Comparison of ENCODE assay signal across 9 cellular contexts in the genomic region with DNA sequence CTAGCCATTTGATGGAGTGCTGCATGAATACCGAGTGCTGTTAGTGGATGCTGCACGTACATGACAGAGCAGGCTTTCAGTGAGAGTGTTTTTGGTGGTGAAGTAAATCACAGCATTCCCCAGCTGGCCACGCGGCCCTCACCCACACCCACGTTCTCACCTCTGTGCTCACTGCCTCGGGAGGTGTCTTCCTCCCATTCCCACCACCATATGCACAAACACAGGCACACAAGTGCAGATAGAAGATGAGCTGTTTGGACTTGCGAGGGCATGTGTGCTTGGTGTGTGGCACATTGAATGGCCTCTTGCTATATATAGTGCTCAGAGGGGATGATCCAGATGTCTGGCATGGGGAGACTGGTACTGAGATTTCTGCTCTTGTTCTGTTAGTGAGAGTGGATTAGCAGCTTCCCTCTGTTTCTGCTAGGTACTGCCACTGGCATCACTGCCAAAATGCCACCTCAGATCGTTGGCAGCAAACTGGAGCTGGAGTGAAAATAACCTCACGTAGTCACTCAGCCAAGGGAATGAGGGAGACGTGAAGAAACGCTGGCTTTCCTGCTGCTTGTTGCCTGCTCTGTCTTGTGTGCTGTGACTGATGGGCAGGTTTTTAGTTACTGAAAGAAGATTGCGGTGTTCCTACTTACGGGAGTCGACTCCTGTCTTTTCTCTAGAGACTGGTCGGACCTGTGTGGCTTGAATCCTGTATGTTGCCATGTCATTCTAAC. TPM values are rescaled to one million over a fixed set of nuclear protein-coding genes. Genes with fewer than 3 reads are reported as not detected.
A peak's percentile ranks its signal among the peaks of the same experiment; 100 is the strongest.
DNase-seq lines count a peak whose midpoint lies in the region; TF ChIP-seq lines count a peak whose summit lies in the region.
"Had no signal": no experiment of that assay in that cellular context is flagged by ENCODE, and none has a peak within 500 bp of the region (broad histone marks: within the 10 kb centered on the region; RNA-seq: fewer than 3 reads in every experiment).

No MANE protein-coding gene starts in this region.

- H3K9me3 ChIP-seq in stomach smooth muscle (ENCODE audit: control insufficient read depth in 2 of 2, low read length in 2 of 2) = no peaks in the 10 kb centered on the region

- peak overlapping the region; percentile 31 for H3K27ac ChIP-seq in stomach smooth muscle (ENCODE audit: low read length)

- H3K4me3 ChIP-seq in stomach smooth muscle (ENCODE audit: low read length in 2 of 2) = peak overlapping the region; percentile 12 to 55

- no peak for TF ChIP-seq CTCF in brain (conservative IDR thresholded peaks at IDR 0.05)

- intact Hi-C loops in activated CD4-positive, alpha-beta T cell treated with anti-CD3 and anti-CD28 coated beads, Interleukin-2, amount 10 ng/mL, durations not matched to agents 24 days and 14 days (cut with micrococcal nuclease) = no loop called here

- peaks cover 22% of the 10 kb centered on the region for H3K4me1 ChIP-seq in stomach smooth muscle (ENCODE audit: control insufficient read depth, insufficient read depth, low read length)

- peaks cover 36% of the 10 kb centered on the region for H3K36me3 Mint-ChIP-seq in activated CD4-positive, alpha-beta T cell treated with anti-CD3 and anti-CD28 coated beads, Interleukin-2, amount 10 ng/mL, durations not matched to agents 24 days and 14 days (ENCODE audit: low read depth)
- H3K36me3 Mint-ChIP-seq in brain = peaks cover 52% of the 10 kb centered on the region

- H3K27ac Mint-ChIP-seq in activated CD4-positive, alpha-beta T cell treated with anti-CD3 and anti-CD28 coated beads, Interleukin-2, amount 10 ng/mL, durations not matched to agents 24 days and 14 days = peak overlapping the region; percentile 72
- peak overlapping the region; percentile 34 to 98 (median 88) for H3K27ac Mint-ChIP-seq in brain
- H3K27ac Mint-ChIP-seq: activated naive CD8-positive, alpha-beta T cell treated with anti-CD3 and anti-CD28 coated beads, Interleukin-2, amount 10 ng/mL, durations not matched to agents 7 days and 5 days had no signal

- peaks cover 52% of the 10 kb centered on the region for H3K4me1 Mint-ChIP-seq in activated CD4-positive, alpha-beta T cell treated with anti-CD3 and anti-CD28 coated beads, Interleukin-2, amount 10 ng/mL, durations not matched to agents 24 days and 14 days
- H3K4me1 Mint-ChIP-seq in brain = peaks cover 66% of the 10 kb centered on the region

- DNase-seq in activated CD4-positive, alpha-beta T cell treated with anti-CD3 and anti-CD28 coated beads, Interleukin-2, amount 10 ng/mL, durations not matched to agents 24 days and 14 days = no peak
- DNase-seq in activated CD4-positive, alpha-beta T cell treated with anti-CD3 and anti-CD28 coated beads for 4 hours = no peak
- DNase-seq in iris pigment epithelial cell (ENCODE audit: low read depth) (peak; percentile 17), NCI-H2227 (lab: John Stamatoyannopoulos, UW; ENCODE audit: unreplicated experiment) (no peak), NCI-H345 (lab: John Stamatoyannopoulos, UW) (no peak), NCI-H82 treated with DMSO at 0.1 percent for 48 hours (lab: John Stamatoyannopoulos, UW; ENCODE audit: unreplicated experiment) (no peak)
- DNase-seq: activated naive CD8-positive, alpha-beta T cell treated with anti-CD3 and anti-CD28 coated beads, Interleukin-2, amount 10 ng/mL, durations not matched to agents 7 days and 5 days had no signal

- H3K27me3 Mint-ChIP-seq in activated CD4-positive, alpha-beta T cell treated with anti-CD3 and anti-CD28 coated beads, Interleukin-2, amount 10 ng/mL, durations not matched to agents 24 days and 14 days = no peaks in the 10 kb centered on the region
- H3K27me3 Mint-ChIP-seq in brain = no peaks in the 10 kb centered on the region
- H3K27me3 Mint-ChIP-seq: activated naive CD8-positive, alpha-beta T cell treated with anti-CD3 and anti-CD28 coated beads, Interleukin-2, amount 10 ng/mL, durations not matched to agents 7 days and 5 days had no signal

- no peak overlapping the region for H3K4me3 Mint-ChIP-seq in activated CD4-positive, alpha-beta T cell treated with anti-CD3 and anti-CD28 coated beads, Interleukin-2, amount 10 ng/mL, durations not matched to agents 24 days and 14 days
- H3K4me3 Mint-ChIP-seq in brain = peak overlapping the region in 4 of 5 experiments; percentile 37 to 74 (median 56)
- H3K4me3 Mint-ChIP-seq: activated naive CD8-positive, alpha-beta T cell treated with anti-CD3 and anti-CD28 coated beads, Interleukin-2, amount 10 ng/mL, durations not matched to agents 7 days and 5 days had no signal

- H3K9me3 Mint-ChIP-seq in activated CD4-positive, alpha-beta T cell treated with anti-CD3 and anti-CD28 coated beads, Interleukin-2, amount 10 ng/mL, durations not matched to agents 24 days and 14 days = no peaks in the 10 kb centered on the region
- peaks cover 0 to 3% (median 0%) of the 10 kb centered on the region in 5 experiments for H3K9me3 Mint-ChIP-seq in brain
- H3K9me3 Mint-ChIP-seq: activated naive CD8-positive, alpha-beta T cell treated with anti-CD3 and anti-CD28 coated beads, Interleukin-2, amount 10 ng/mL, durations not matched to agents 7 days and 5 days had no signal

- H3K9ac ChIP-seq in stomach smooth muscle (ENCODE audit: low read length in 2 of 2) = peak overlapping the region in 1 of 2 donors; percentile 42

- H3K27me3 ChIP-seq in stomach smooth muscle (ENCODE audit: control insufficient read depth in 1 of 2, insufficient read depth in 2 of 2, low read length in 2 of 2) = no peaks in the 10 kb centered on the region

- peaks cover 10 to 21% of the 10 kb centered on the region in 2 donors for H3K36me3 ChIP-seq in stomach smooth muscle (ENCODE audit: control insufficient read depth in 2 of 2, insufficient read depth in 2 of 2, low read length in 2 of 2)

RNA-seq across cellular contexts. Expression of gene DNAJB6, which starts 19.1 kb away (rescaled TPM):
- total RNA-seq in activated CD4-positive, alpha-beta T cell treated with anti-CD3 and anti-CD28 coated beads, Interleukin-2, amount 10 ng/mL, durations not matched to agents 24 days and 14 days = 125 and 128 TPM in 2 replicates
- 191 TPM for polyA plus RNA-seq in brain (ENCODE audit: insufficient read depth, low read depth, low replicate concordance)
